ENCODE assay signal across 8 cellular contexts in the genomic region with DNA sequence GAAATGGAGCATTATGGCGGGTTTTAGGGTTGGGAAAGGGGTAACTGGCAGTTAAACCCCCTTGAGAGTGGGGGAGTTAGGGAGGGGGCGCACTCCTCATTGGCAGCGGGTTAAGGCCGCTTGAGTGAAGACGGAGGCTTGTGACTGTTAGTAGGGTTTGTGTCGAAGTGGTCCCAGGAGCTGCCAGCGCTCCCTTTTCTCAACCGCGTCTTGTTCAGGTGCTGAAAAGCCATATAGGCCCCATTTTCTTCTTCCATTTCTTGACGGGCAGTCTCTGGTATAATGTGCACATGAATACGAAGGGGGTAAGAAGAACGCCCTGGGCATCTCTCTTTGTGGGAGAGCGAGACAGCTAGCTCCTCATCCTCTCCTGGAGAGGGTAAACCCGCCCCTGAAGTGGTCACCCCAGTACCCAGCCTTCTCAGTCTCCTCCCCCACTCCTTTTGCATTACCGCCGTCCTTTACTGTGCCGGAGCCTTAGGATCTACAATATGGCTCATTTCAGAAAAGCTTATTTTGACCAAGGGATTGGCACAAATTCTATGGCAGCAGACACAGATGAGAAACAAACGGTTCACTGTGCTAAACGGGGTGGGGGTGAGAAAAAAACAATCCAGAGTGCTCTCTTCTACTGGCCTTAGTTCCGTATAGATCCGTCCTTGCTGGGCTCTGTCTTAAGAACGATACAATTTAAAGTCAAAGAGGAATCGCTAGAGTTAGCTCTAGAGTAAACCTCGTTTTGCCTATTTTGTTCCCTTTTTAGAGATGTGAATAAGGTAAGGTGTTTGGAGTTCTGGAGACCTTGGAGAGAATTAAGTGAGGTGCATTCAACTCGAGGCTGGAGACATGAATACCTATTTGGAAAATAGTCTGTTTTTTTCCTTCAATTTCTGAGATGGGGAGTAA. TPM values are rescaled to one million over a fixed set of nuclear protein-coding genes. Genes with fewer than 3 reads are reported as not detected.
DNase-seq lines count a peak whose midpoint lies in the region; ATAC-seq and TF ChIP-seq lines count a peak whose summit lies in the region.

No MANE protein-coding gene starts in this region.

- H3K36me3 ChIP-seq in ACC112 (ENCODE audit: insufficient read depth, low read length) (peaks cover 7% of the 10 kb centered on the region; the same call in 1 of the 2 replicates), esophagus muscularis mucosa (no peaks in the 10 kb centered on the region)

- H3K27me3 ChIP-seq in ACC112 (ENCODE audit: insufficient read depth, low read length): no peaks in the 10 kb centered on the region
- no peaks in the 10 kb centered on the region for H3K27me3 ChIP-seq in esophagus muscularis mucosa

- H3K4me3 Mint-ChIP-seq in stimulated activated naive CD8-positive, alpha-beta T cell treated with anti-CD3 and anti-CD28 coated beads, Interleukin-15, amount 100 ng/mL, for 72 hours: peak overlapping the region; percentile 93 to 97

- H3K27ac Mint-ChIP-seq in stimulated activated naive CD8-positive, alpha-beta T cell treated with anti-CD3 and anti-CD28 coated beads, Interleukin-15, amount 100 ng/mL, for 72 hours: peak overlapping the region; percentile 99 to 100

- no peak for TF ChIP-seq CTCF in esophagus muscularis mucosa (IDR thresholded peaks at IDR 0.05)

- intact Hi-C loops in esophagus muscularis mucosa (cut with DNase I): loop anchor here (2.0 kb wide), 1 partner anchor 30 kb away; no protein-coding TSS in a partner anchor

- peaks cover 87% of the 10 kb centered on the region for H3K79me2 ChIP-seq in ACC112 (ENCODE audit: control insufficient read depth, insufficient read depth, low read length, unreplicated experiment)

- H3K27me3 Mint-ChIP-seq in stimulated activated naive CD8-positive, alpha-beta T cell treated with anti-CD3 and anti-CD28 coated beads, Interleukin-15, amount 100 ng/mL, for 72 hours: no peaks in the 10 kb centered on the region

- no peaks in the 10 kb centered on the region for H3K9me3 Mint-ChIP-seq in stimulated activated naive CD8-positive, alpha-beta T cell treated with anti-CD3 and anti-CD28 coated beads, Interleukin-15, amount 100 ng/mL, for 72 hours

- peaks cover 41% of the 10 kb centered on the region for H3K4me1 Mint-ChIP-seq in stimulated activated naive CD8-positive, alpha-beta T cell treated with anti-CD3 and anti-CD28 coated beads, Interleukin-15, amount 100 ng/mL, for 72 hours

- peak overlapping the region; percentile 38 for H2AFZ ChIP-seq in ACC112 (ENCODE audit: low read length, unreplicated experiment)

- no peak for TF ChIP-seq EP300 in esophagus muscularis mucosa (IDR thresholded peaks at IDR 0.05)

- WGBS in esophagus muscularis mucosa: under 1% methylated on average over 25 of the region's 25 CpGs

- no peak for ATAC-seq in stimulated activated naive CD8-positive, alpha-beta T cell treated with anti-CD3 and anti-CD28 coated beads, Interleukin-15, amount 100 ng/mL, for 72 hours
- no peak for ATAC-seq in GM18867 (IDR thresholded peaks at IDR 0.05; ENCODE audit: unreplicated experiment)

- peak; percentile 60 for TF ChIP-seq POLR2A in GM19193 (IDR thresholded peaks at IDR 0.05; ENCODE audit: extremely low read depth, insufficient read depth, insufficient read length)
- TF ChIP-seq POLR2A in esophagus muscularis mucosa (IDR thresholded peaks at IDR 0.05; ENCODE audit: low read depth): peak; percentile 35

- H3K27ac ChIP-seq in ACC112 (ENCODE audit: low read depth, low read length) (peak overlapping the region; percentile 99), esophagus muscularis mucosa (replicated peaks in 1 of 4) (peak overlapping the region; percentile 95 to 100 (median 100))

- peak; percentile 49 to 81 for DNase-seq in NCI-H526 (lab: John Stamatoyannopoulos, UW)
- DNase-seq in activated T-cell treated with anti-CD3 and anti-CD28 coated beads for 24 hours (ENCODE audit: low read depth): peak; percentile 31
- no peak for DNase-seq in esophagus muscularis mucosa (ENCODE audit: extremely low spot score)
- peak; percentile 61 for DNase-seq in myocyte (ENCODE audit: low read depth)
- DNase-seq in stimulated activated naive CD8-positive, alpha-beta T cell treated with anti-CD3 and anti-CD28 coated beads, Interleukin-15, amount 100 ng/mL, for 72 hours: peak; percentile 65 to 73

- peaks cover 4% of the 10 kb centered on the region for H3K4me1 ChIP-seq in ACC112 (ENCODE audit: control insufficient read depth, insufficient read depth, low read length, unreplicated experiment)
- H3K4me1 ChIP-seq in esophagus muscularis mucosa: peaks cover 22 to 47% (median 38%) of the 10 kb centered on the region in 4 donors

- no peaks in the 10 kb centered on the region for H3K9me3 ChIP-seq in esophagus muscularis mucosa

- H3K4me3 ChIP-seq in ACC112 (ENCODE audit: low read depth, low read length) (peak overlapping the region; percentile 82), esophagus muscularis mucosa (peak overlapping the region; percentile 67 to 90 (median 86))

RNA-seq across cellular contexts. Expression of a gene that starts 1.0 kb away (rescaled TPM):
- total RNA-seq in esophagus muscularis mucosa (100 to 1,000 TPM in 2 of 4 donors, 10 to 100 TPM in 2; 77.0 to 109 (median 94.0) TPM), myocyte (42.4 and 51.7 TPM in 2 replicates)
- polyA plus RNA-seq in myocyte (2012): 23.3 TPM
